Comparison of ENCODE assay signal across 20 cellular contexts in the genomic region with DNA sequence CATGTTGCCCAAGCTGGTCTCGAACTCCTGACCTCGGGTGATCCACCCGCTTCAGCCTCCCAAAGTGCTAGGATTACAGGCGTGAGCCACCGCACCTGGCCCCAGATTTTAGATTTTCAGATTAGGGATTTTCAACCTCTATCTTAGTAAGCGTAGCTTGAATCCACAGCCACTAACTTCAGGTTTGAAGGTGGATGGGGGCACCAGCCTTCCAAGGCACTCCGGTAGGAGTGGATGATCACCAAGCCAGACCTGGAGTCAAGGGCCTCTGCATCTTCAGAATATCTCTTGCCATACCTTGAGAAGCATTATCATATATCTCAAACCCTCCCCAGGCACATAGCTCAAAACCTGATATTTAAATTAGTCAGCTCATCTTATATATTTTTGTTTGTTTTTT.
"Had no signal": no experiment of that assay in that cellular context is flagged by ENCODE, and none has a peak within 500 bp of the region (broad histone marks: within the 10 kb centered on the region; RNA-seq: fewer than 3 reads in every experiment).

No MANE protein-coding gene starts in this region.

- H3K27ac ChIP-seq: foreskin keratinocyte, left lung, lower lobe of right lung, neural progenitor cell, ovary, right atrium auricular region, thyroid gland, upper lobe of left lung, uterus had no signal

- H3K27ac Mint-ChIP-seq: endodermal cell, memory B cell, mesothelial cell of epicardium, neural progenitor cell had no signal

- H3K36me3 ChIP-seq: neural progenitor cell, ovary, uterus had no signal

- DNase-seq: dermis blood vessel endothelial cell; endodermal cell; erythroblast; foreskin keratinocyte; immature natural killer cell; left lung; lower lobe of right lung; nucleus accumbens; ovary; small intestine; stimulated activated CD4-positive, alpha-beta T cell treated with anti-CD3 and anti-CD28 coated beads, Interleukin-12 subunit alpha, Interleukin-12 subunit beta, amount 100 ng/mL, for 4 hours; stimulated activated naive CD4-positive, alpha-beta T cell treated with Interleukin-2 at 50 U/mL for 16 hours; thyroid gland; upper lobe of left lung; uterus had no signal

- H3K4me1 Mint-ChIP-seq: endodermal cell, memory B cell, neural progenitor cell had no signal

- H3K4me3 ChIP-seq: left lung, lower lobe of right lung, neural progenitor cell, ovary, right atrium auricular region, thyroid gland, upper lobe of left lung, uterus had no signal

- H3K4me1 ChIP-seq: foreskin keratinocyte, left lung, lower lobe of right lung, neural progenitor cell, right atrium auricular region, thyroid gland, uterus had no signal

- H3K27me3 Mint-ChIP-seq: memory B cell; natural killer cell treated with Interleukin-12 subunit alpha and Interleukin-12 subunit beta and Interleukin-15 and Interleukin-18, amount 100 ng/mL, for 72 hours had no signal

- H3K4me3 Mint-ChIP-seq: endodermal cell, memory B cell, mesothelial cell of epicardium, neural progenitor cell had no signal

- H3K9me3 ChIP-seq: left lung, lower lobe of right lung, ovary, right atrium auricular region, thyroid gland, upper lobe of left lung, uterus had no signal

- H3K27me3 ChIP-seq: foreskin keratinocyte, left lung, neural progenitor cell, ovary, right atrium auricular region, thyroid gland, upper lobe of left lung, uterus had no signal

- H3K9me3 Mint-ChIP-seq: endodermal cell, immature natural killer cell, memory B cell, neural progenitor cell had no signal

- ATAC-seq: foreskin keratinocyte; left lung; lower lobe of right lung; natural killer cell treated with Interleukin-12 subunit alpha and Interleukin-12 subunit beta and Interleukin-15 and Interleukin-18, amount 100 ng/mL, for 72 hours had no signal
